Comparison of ENCODE assay signal across 9 cellular contexts in genomic region chr2:9778012-9778411, GRCh38.
DNase-seq lines count a peak whose midpoint lies in the region; ATAC-seq and TF ChIP-seq lines count a peak whose summit lies in the region.
"Had no signal": no experiment of that assay in that cellular context is flagged by ENCODE, and none has a peak within 500 bp of the region (broad histone marks: within the 10 kb centered on the region; RNA-seq: fewer than 3 reads in every experiment).

No MANE protein-coding gene starts in this region.

- H3K27ac ChIP-seq in parathyroid adenoma: no peak overlapping the region
- H3K27ac ChIP-seq: SJCRH30 had no signal

- H3K9ac ChIP-seq in parathyroid adenoma: no peak overlapping the region

- peaks cover 17% of the 10 kb centered on the region for H3K4me1 ChIP-seq in parathyroid adenoma

- H3K79me2 ChIP-seq in parathyroid adenoma: no peaks in the 10 kb centered on the region

- no peaks in the 10 kb centered on the region for H3K36me3 ChIP-seq in parathyroid adenoma (ENCODE audit: control insufficient read depth, insufficient read depth, low read length)
- H3K36me3 ChIP-seq: SJCRH30 had no signal

- ATAC-seq in GM18870 (IDR thresholded peaks at IDR 0.05; ENCODE audit: unreplicated experiment): no peak

- peak; percentile 48 for TF ChIP-seq CTCF in LNCAP (IDR thresholded peaks at IDR 0.05)
- peak; percentile 43 for TF ChIP-seq CTCF in cardiac fibroblast (IDR thresholded peaks at IDR 0.05; ENCODE audit: low read depth, low read length)
- TF ChIP-seq CTCF in parathyroid adenoma (IDR thresholded peaks at IDR 0.05): peak; percentile 42

- peak; percentile 40 for DNase-seq in NCI-H82 (lab: John Stamatoyannopoulos, UW)
- DNase-seq in NCI-H82 treated with DMSO at 0.1 percent for 48 hours (lab: John Stamatoyannopoulos, UW; ENCODE audit: unreplicated experiment): no peak
- no peak for DNase-seq in cardiac fibroblast (ENCODE audit: low read depth in 2 of 2)
- DNase-seq in middle frontal gyrus (ENCODE audit: extremely low spot score, low spot score): no peak
- no peak for DNase-seq in G401 (ENCODE audit: low spot score)
- DNase-seq: SJCRH30 had no signal

- H3K27me3 ChIP-seq in parathyroid adenoma (ENCODE audit: control insufficient read depth, insufficient read depth, low read length): no peaks in the 10 kb centered on the region

- no peak overlapping the region for H3K4me3 ChIP-seq in cardiac fibroblast (replicated peaks in 1 of 2; ENCODE audit: low read depth in 2 of 2, low read length in 2 of 2)
- no peak overlapping the region for H3K4me3 ChIP-seq in parathyroid adenoma (ENCODE audit: low read depth, low read length)
- H3K4me3 ChIP-seq: SJCRH30 had no signal

- in situ Hi-C loops in G401 (cut with HindIII; ENCODE audit: low sequenced_read_pairs): no loop called here

- peak overlapping the region; percentile 45 for H2AFZ ChIP-seq in parathyroid adenoma

- no peak overlapping the region for H3K4me2 ChIP-seq in parathyroid adenoma (ENCODE audit: low read length)

- H3K9me3 ChIP-seq in parathyroid adenoma (ENCODE audit: control insufficient read depth, low read length): no peaks in the 10 kb centered on the region
- H3K9me3 ChIP-seq: SJCRH30 had no signal
